Comparison of ENCODE assay signal across 8 cellular contexts in genomic region chr2:72862239-72862988, GRCh38. TPM values are rescaled to one million over a fixed set of nuclear protein-coding genes. Genes with fewer than 3 reads are reported as not detected.
DNase-seq lines count a peak whose midpoint lies in the region; ATAC-seq, FAIRE-seq and TF ChIP-seq lines count a peak whose summit lies in the region.

No MANE protein-coding gene starts in this region.

- H3K27ac ChIP-seq in kidney (ENCODE audit: low read depth in 2 of 2, low read length in 2 of 2), result no peak overlapping the region

- DNase-seq in AML-193 (lab: John Stamatoyannopoulos, UW), result peak; percentile 73 to 76
- peak; percentile 86 for DNase-seq in NCI-H226
- peak; percentile 92 for DNase-seq in cerebellar cortex (ENCODE audit: low spot score)
- DNase-seq in kidney, result peak; percentile 94
- DNase-seq in stimulated activated CD4-positive, alpha-beta T cell treated with anti-CD3 and anti-CD28 coated beads, Interleukin-1b, Interleukin-23, amount 100 ng/mL, for 1 hour (ENCODE audit: low read depth in 2 of 2), result peak; percentile 68 to 75

- peak overlapping the region in 1 of 2 donors; percentile 32 for H3K4me3 ChIP-seq in kidney (ENCODE audit: low read length in 2 of 2)

- H3K36me3 ChIP-seq in kidney (ENCODE audit: control insufficient read depth in 1 of 2, insufficient read depth in 2 of 2, low read length in 2 of 2), result no peaks in the 10 kb centered on the region

- intact Hi-C loops in kidney (cut with DNase I), result loop anchor here (5.0 kb wide), 1 partner anchor 90 kb away; no protein-coding TSS in a partner anchor

- peak; percentile 97 for TF ChIP-seq CTCF in kidney (IDR thresholded peaks at IDR 0.05; ENCODE audit: borderline replicate concordance, extremely low read depth, insufficient read depth)

- H3K4me1 ChIP-seq in kidney (ENCODE audit: control insufficient read depth in 1 of 2, insufficient read depth in 1 of 2, low read depth in 1 of 2, low read length in 2 of 2), result peaks cover 0 to 3% of the 10 kb centered on the region in 2 donors

- no peak for FAIRE-seq in kidney (lab: Jason Lieb, UNC)

- H3K9me3 ChIP-seq in kidney (ENCODE audit: control insufficient read depth in 1 of 2, low read length in 2 of 2), result no peaks in the 10 kb centered on the region

- ATAC-seq in GM19023 (IDR thresholded peaks at IDR 0.05; ENCODE audit: unreplicated experiment) (peak; percentile 96), HG03196 (IDR thresholded peaks at IDR 0.05; ENCODE audit: unreplicated experiment) (peak; percentile 91)
- peak; percentile 83 to 87 for ATAC-seq in activated CD4-positive, CD25-positive, alpha-beta regulatory T cell treated with anti-CD3 and anti-CD28 coated beads, Interleukin-2, amount 50 U/mL, for 24 hours

- no peak overlapping the region for H3K9ac ChIP-seq in kidney (ENCODE audit: low read length in 2 of 2)

RNA-seq across cellular contexts. Expression of gene SPR, which starts 24.8 kb away (rescaled TPM):
- 29.9 TPM for total RNA-seq in kidney
- 102 TPM for polyA plus RNA-seq in kidney (ENCODE audit: insufficient read depth, low read depth, low replicate concordance)

RNA-seq across cellular contexts. Expression of gene EXOC6B, which starts 36.6 kb away (rescaled TPM):
- 31.3 TPM for total RNA-seq in kidney
- 5.9 TPM for polyA plus RNA-seq in kidney (ENCODE audit: insufficient read depth, low read depth, low replicate concordance)

RNA-seq across cellular contexts. Expression of gene EMX1, which starts 54.9 kb away (rescaled TPM):
- total RNA-seq in kidney, result 19.6 TPM
- polyA plus RNA-seq in kidney (ENCODE audit: insufficient read depth, low read depth, low replicate concordance), result 132 TPM
